In the genomic region with DNA sequence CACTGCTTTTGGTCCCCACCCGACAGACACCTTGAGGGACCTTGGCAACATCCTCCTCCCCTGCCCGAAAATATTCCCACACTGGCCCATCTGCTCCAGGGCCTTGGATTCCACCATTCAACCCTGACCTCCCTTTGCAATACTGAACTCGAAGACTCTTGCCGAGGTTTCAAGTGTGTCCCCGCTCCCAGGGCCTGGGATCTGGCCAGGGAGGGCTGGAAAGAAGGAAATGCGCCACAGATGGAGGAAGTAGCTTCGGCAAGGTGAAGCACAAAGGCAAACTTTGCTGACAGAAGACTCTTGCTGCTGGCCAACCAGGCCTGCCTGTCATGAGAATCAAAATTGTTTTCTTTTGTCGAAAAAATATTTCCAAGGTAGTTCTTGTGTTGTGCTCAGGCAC, we compare ENCODE assay signal across 10 cellular contexts.
DNase-seq lines count a peak whose midpoint lies in the region; ATAC-seq and TF ChIP-seq lines count a peak whose summit lies in the region.
"Had no signal": no experiment of that assay in that cellular context is flagged by ENCODE, and none has a peak within 500 bp of the region (broad histone marks: within the 10 kb centered on the region; RNA-seq: fewer than 3 reads in every experiment).

No MANE protein-coding gene starts in this region.

- peak overlapping the region; percentile 96 for H2BK120ac ChIP-seq in trophoblast cell (ENCODE audit: insufficient read depth, low read length, poor library complexity)

- H3K27me3 ChIP-seq in ACC112 (ENCODE audit: insufficient read depth, low read length) (no peaks in the 10 kb centered on the region), ascending aorta (no peaks in the 10 kb centered on the region), heart right ventricle (no peaks in the 10 kb centered on the region), trophoblast cell (ENCODE audit: insufficient read depth, low read length) (no peaks in the 10 kb centered on the region)
- H3K27me3 ChIP-seq: BLaER1 had no signal

- H3K18ac ChIP-seq in trophoblast cell (ENCODE audit: low read length) = peak overlapping the region; percentile 82

- H3K36me3 ChIP-seq in ACC112 (ENCODE audit: insufficient read depth, low read length) = no peaks in the 10 kb centered on the region
- no peaks in the 10 kb centered on the region for H3K36me3 ChIP-seq in ascending aorta
- H3K36me3 ChIP-seq in heart right ventricle = no peaks in the 10 kb centered on the region
- H3K36me3 ChIP-seq in trophoblast cell (ENCODE audit: control insufficient read depth in 1 of 2, insufficient read depth in 2 of 2, low read length in 2 of 2) = no peaks in the 10 kb centered on the region
- H3K36me3 ChIP-seq: BLaER1 had no signal

- DNase-seq in ascending aorta (ENCODE audit: low spot score in 2 of 2) (no peak), heart right ventricle (peak; percentile 54 to 59), trophoblast cell (no peak), NCI-H2227 treated with DMSO at 0.1 percent for 48 hours (lab: John Stamatoyannopoulos, UW) (no peak)
- no peak for DNase-seq in activated CD4-positive, alpha-beta T cell treated with anti-CD3 and anti-CD28 coated beads, Interleukin-2, amount 50 U/mL, for 4 hours
- no peak for DNase-seq in stimulated activated CD4-positive, alpha-beta T cell treated with anti-CD3 and anti-CD28 coated beads, Interleukin-1b, Interleukin-23, amount 100 ng/mL, for 48 hours
- DNase-seq in stimulated activated naive CD4-positive, alpha-beta T cell (lab: John Stamatoyannopoulos, UW) = no peak
- DNase-seq: stimulated activated CD4-positive, alpha-beta T cell treated with anti-CD3 and anti-CD28 coated beads, Interleukin-12 subunit alpha, Interleukin-12 subunit beta, amount 100 ng/mL, for 4 hours had no signal

- peaks cover 63% of the 10 kb centered on the region for H3K4me1 ChIP-seq in ACC112 (ENCODE audit: control insufficient read depth, insufficient read depth, low read length, unreplicated experiment)
- H3K4me1 ChIP-seq in ascending aorta = peaks cover 33 to 64% of the 10 kb centered on the region in 2 donors
- H3K4me1 ChIP-seq in heart right ventricle = peaks cover 49 to 83% (median 63%) of the 10 kb centered on the region in 9 donors
- H3K4me1 ChIP-seq in trophoblast cell (ENCODE audit: control insufficient read depth in 1 of 2, insufficient read depth in 2 of 2, low read length in 2 of 2) = peaks cover 51 to 52% of the 10 kb centered on the region in 2 experiments

- no peak overlapping the region for H3K23ac ChIP-seq in trophoblast cell (ENCODE audit: low read length)

- H3K4ac ChIP-seq in trophoblast cell (ENCODE audit: low read depth, low read length) = peak overlapping the region; percentile 90

- peak overlapping the region; percentile 97 for H2AK5ac ChIP-seq in trophoblast cell (ENCODE audit: low read length)

- H3K4me3 ChIP-seq in ACC112 (ENCODE audit: low read depth, low read length) (no peak overlapping the region), ascending aorta (no peak overlapping the region), heart right ventricle (no peak overlapping the region), trophoblast cell (ENCODE audit: low read depth, low read length) (no peak overlapping the region)
- H3K4me3 ChIP-seq: BLaER1 had no signal

- no peak overlapping the region for H4K12ac ChIP-seq in trophoblast cell (ENCODE audit: low read depth, low read length)

- H3K79me2 ChIP-seq in ACC112 (ENCODE audit: control insufficient read depth, insufficient read depth, low read length, unreplicated experiment) (no peaks in the 10 kb centered on the region), trophoblast cell (ENCODE audit: control insufficient read depth, insufficient read depth, low read length, poor library complexity) (peaks cover 12% of the 10 kb centered on the region)

- intact Hi-C loops in ascending aorta (cut with DNase I) = no loop called here
- intact Hi-C loops in heart right ventricle (cut with DNase I) = loop anchor here in 2 of 10 donors (5.0 to 10.0 kb wide), 3 partner anchors 51 to 142 kb away; partner anchors contain the start of gene ZFP36L2 (in 1 of the 2)

- peak overlapping the region; percentile 78 for H4K8ac ChIP-seq in trophoblast cell (ENCODE audit: low read depth, low read length)

- ATAC-seq in heart right ventricle = peak in 4 of 8 donors; percentile 6 to 21 (median 12)

- no peak overlapping the region for H3K9ac ChIP-seq in trophoblast cell (ENCODE audit: low read length)
- H3K9ac ChIP-seq: BLaER1 had no signal

- peaks cover 45% of the 10 kb centered on the region for H3K79me1 ChIP-seq in trophoblast cell (ENCODE audit: low read length)

- peak overlapping the region; percentile 27 for H2AFZ ChIP-seq in ACC112 (ENCODE audit: low read length, unreplicated experiment)
- H2AFZ ChIP-seq in trophoblast cell (ENCODE audit: insufficient read depth, low read length, poor library complexity) = no peak overlapping the region

- peak overlapping the region; percentile 65 for H3K14ac ChIP-seq in trophoblast cell (ENCODE audit: low read length)

- H3K27ac ChIP-seq in ACC112 (ENCODE audit: low read depth, low read length) (peak overlapping the region; percentile 99), ascending aorta (peak overlapping the region; percentile 96 to 97), heart right ventricle (peak overlapping the region; percentile 76 to 93 (median 90)), trophoblast cell (ENCODE audit: low read depth, low read length) (peak overlapping the region; percentile 83)
- H3K27ac ChIP-seq: BLaER1 had no signal

- H4K91ac ChIP-seq in trophoblast cell (ENCODE audit: low read depth, low read length) = peak overlapping the region; percentile 94

- TF ChIP-seq CTCF in ascending aorta (IDR thresholded peaks at IDR 0.05) = no peak
- no peak for TF ChIP-seq CTCF in heart right ventricle (IDR thresholded peaks at IDR 0.05)

- H3K4me2 ChIP-seq in trophoblast cell (ENCODE audit: low read length) = no peak overlapping the region

- peak overlapping the region; percentile 82 for H2BK5ac ChIP-seq in trophoblast cell (ENCODE audit: low read depth, low read length, poor library complexity)

- 41 to 56% methylated on average over 8 of the region's 8 CpGs for WGBS in heart right ventricle, 2 donors
- no CpG with 5 or more reads among the region's 8 CpGs for WGBS in trophoblast cell (ENCODE audit: extremely low coverage, insufficient coverage, insufficient read length)

- H3K9me3 ChIP-seq in ascending aorta = no peaks in the 10 kb centered on the region
- no peaks in the 10 kb centered on the region for H3K9me3 ChIP-seq in heart right ventricle
- H3K9me3 ChIP-seq in trophoblast cell (ENCODE audit: insufficient read depth, low read depth, low read length) = peaks cover 2% of the 10 kb centered on the region
- H3K9me3 ChIP-seq: BLaER1 had no signal

- H2BK12ac ChIP-seq in trophoblast cell (ENCODE audit: low read length) = peak overlapping the region; percentile 95

Comparison
In these comparisons a context has a peak if more than half of its experiments do, and no peak if none do; other contexts are left out.
1. DNase-seq: peak in heart right ventricle (2 of 2); none in ascending aorta (0 of 2), trophoblast cell (0 of 2), activated CD4-positive, alpha-beta T cell treated with anti-CD3 and anti-CD28 coated beads, Interleukin-2, amount 50 U/mL, for 4 hours (0 of 2), stimulated activated CD4-positive, alpha-beta T cell treated with anti-CD3 and anti-CD28 coated beads, Interleukin-1b, Interleukin-23, amount 100 ng/mL, for 48 hours (single experiment), stimulated activated naive CD4-positive, alpha-beta T cell (0 of 6) and NCI-H2227 treated with DMSO at 0.1 percent for 48 hours (single experiment).
2. Peak in every context shown above with its lines, with median percentiles within 50 percentile points of each other: H3K27ac ChIP-seq.